1 cellular context compared by ENCODE assay signal in the genomic region with DNA sequence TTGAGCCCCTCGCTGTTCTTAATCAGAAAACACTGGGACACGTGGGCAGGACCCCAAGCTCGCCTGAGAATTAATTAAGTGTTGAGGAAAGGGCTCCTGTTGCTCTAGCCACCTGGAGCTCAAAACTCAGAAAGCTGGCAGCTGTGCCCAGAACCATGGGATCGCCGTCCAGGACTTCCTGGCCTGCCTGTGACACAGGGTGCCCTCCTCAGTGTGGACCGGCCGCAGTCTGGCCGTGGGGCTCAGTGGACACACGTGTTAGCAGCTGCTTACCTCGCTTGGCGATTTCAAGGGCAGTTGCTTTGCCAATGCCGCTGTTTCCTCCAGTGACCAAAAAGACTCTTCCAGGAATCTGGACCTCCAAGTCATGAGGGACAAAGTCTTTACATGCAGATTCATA.
TF ChIP-seq lines count a peak whose summit lies in the region.

No MANE protein-coding gene starts in this region.

TF ChIP-seq in IMR-90, 13 proteins besides CTCF, POLR2A, EP300 and RAD21:
- TF ChIP-seq RCOR1 (IDR thresholded peaks at IDR 0.05; ENCODE audit: insufficient replicate concordance, low read length) = no peak
- no peak for TF ChIP-seq FOS (IDR thresholded peaks at IDR 0.05; ENCODE audit: low read depth, low read length)
- no peak for TF ChIP-seq RFX5 (IDR thresholded peaks at IDR 0.05; ENCODE audit: low read depth, low read length)
- TF ChIP-seq ELK1 (IDR thresholded peaks at IDR 0.05; ENCODE audit: borderline replicate concordance, low read depth, low read length) = no peak
- no peak for TF ChIP-seq SMC3 (IDR thresholded peaks at IDR 0.05; ENCODE audit: low read depth, low read length)
- no peak for TF ChIP-seq USF2 (IDR thresholded peaks at IDR 0.05; ENCODE audit: low read depth, low read length)
- TF ChIP-seq CEBPB (IDR thresholded peaks at IDR 0.05; ENCODE audit: low read depth, low read length) = no peak
- no peak for TF ChIP-seq MAZ (IDR thresholded peaks at IDR 0.05; ENCODE audit: borderline replicate concordance, low read depth, low read length)
- TF ChIP-seq MXI1 (IDR thresholded peaks at IDR 0.05; ENCODE audit: borderline replicate concordance, low read depth, low read length) = no peak
- TF ChIP-seq CHD1 (IDR thresholded peaks at IDR 0.05; ENCODE audit: low read depth, low read length) = no peak
- TF ChIP-seq MAFK (IDR thresholded peaks at IDR 0.05; ENCODE audit: low read depth, low read length) = no peak
- TF ChIP-seq BHLHE40 (IDR thresholded peaks at IDR 0.05; ENCODE audit: low read depth, low read length) = no peak
- TF ChIP-seq NFE2L2 (IDR thresholded peaks at IDR 0.05; ENCODE audit: low read depth, low read length) = no peak
